In genomic region chr14:35425850-35426249, GRCh38 we compare ENCODE assay signal across 9 cellular contexts.
"Had no signal": no experiment of that assay in that cellular context is flagged by ENCODE, and none has a peak within 500 bp of the region (broad histone marks: within the 10 kb centered on the region; RNA-seq: fewer than 3 reads in every experiment).

No MANE protein-coding gene starts in this region.

- H3K4me1 ChIP-seq: HAP-1 had no signal

- ATAC-seq: HCT116, HepG2 had no signal

- H3K36me3 Mint-ChIP-seq: IgD-negative memory B cell had no signal

- H3K27me3 Mint-ChIP-seq: IgD-negative memory B cell had no signal

- H3K9me3 ChIP-seq: HAP-1 had no signal

- H3K27ac ChIP-seq: GM23248, HL-60 had no signal

- H3K9me3 Mint-ChIP-seq: IgD-negative memory B cell had no signal

- H3K4me3 Mint-ChIP-seq: HFFc6, IgD-negative memory B cell had no signal

- DNase-seq: GM23248, GOT3, H7, HFFc6 had no signal

- H3K4me3 ChIP-seq: GM23248, HAP-1 had no signal

- H3K27ac Mint-ChIP-seq: HFFc6, IgD-negative memory B cell had no signal

- H3K36me3 ChIP-seq: HAP-1 had no signal
